ENCODE assay signal across 26 cellular contexts in genomic region chr22:43180670-43181069, GRCh38. TPM values are rescaled to one million over a fixed set of nuclear protein-coding genes. Genes with fewer than 3 reads are reported as not detected.
"Had no signal": no experiment of that assay in that cellular context is flagged by ENCODE, and none has a peak within 500 bp of the region (broad histone marks: within the 10 kb centered on the region; RNA-seq: fewer than 3 reads in every experiment).

No MANE protein-coding gene starts in this region.

- H3K27ac Mint-ChIP-seq: immature natural killer cell; memory B cell; natural killer cell; progenitor cell of endocrine pancreas; stimulated activated effector memory CD8-positive, alpha-beta T cell treated with anti-CD3 and anti-CD28 coated beads, Interleukin-12 subunit alpha, Interleukin-12 subunit beta, amount 100 ng/mL, for 72 hours had no signal

- H3K4me3 ChIP-seq: colonic mucosa, esophagus muscularis mucosa, gastroesophageal sphincter, heart left ventricle, lung, sigmoid colon, stomach, thyroid gland, vagina had no signal

- H3K36me3 Mint-ChIP-seq: memory B cell, natural killer cell had no signal

- H3K9me3 Mint-ChIP-seq: immature natural killer cell; memory B cell; natural killer cell; stimulated activated effector memory CD8-positive, alpha-beta T cell treated with anti-CD3 and anti-CD28 coated beads, Interleukin-12 subunit alpha, Interleukin-12 subunit beta, amount 100 ng/mL, for 72 hours had no signal

- DNase-seq: colonic mucosa; dermis blood vessel endothelial cell; effector memory CD4-positive, alpha-beta T cell; foreskin keratinocyte; hippocampal formation; immature natural killer cell; islet precursor cell; natural killer cell; sigmoid colon; stimulated activated CD4-positive, alpha-beta T cell treated with anti-CD3 and anti-CD28 coated beads, Interleukin-2, amount 100 ng/mL, for 24 hours; stimulated activated CD4-positive, alpha-beta T cell treated with anti-CD3 and anti-CD28 coated beads, Interleukin-4, amount 100 ng/mL, for 24 hours; stimulated activated naive CD4-positive, alpha-beta T cell treated with Interleukin-2 at 50 U/mL for 16 hours; stomach; thyroid gland; trophoblast cell had no signal

- H3K36me3 ChIP-seq: colonic mucosa had no signal

- H3K27ac ChIP-seq: colonic mucosa, esophagus muscularis mucosa, foreskin keratinocyte, gastroesophageal sphincter, heart left ventricle, neutrophil, parathyroid adenoma, sigmoid colon, stomach, thyroid gland, vagina had no signal

- H3K9me3 ChIP-seq: colonic mucosa, esophagus muscularis mucosa, gastroesophageal sphincter, heart left ventricle, neutrophil, sigmoid colon, stomach, thyroid gland, vagina had no signal

- H3K4me1 ChIP-seq: parathyroid adenoma had no signal

- H3K27me3 ChIP-seq: colonic mucosa, esophagus muscularis mucosa, foreskin keratinocyte, gastroesophageal sphincter, heart left ventricle, neutrophil, sigmoid colon, stomach, thyroid gland, vagina had no signal

- ATAC-seq: foreskin keratinocyte; gastroesophageal sphincter; heart left ventricle; natural killer cell; stimulated activated effector memory CD8-positive, alpha-beta T cell treated with anti-CD3 and anti-CD28 coated beads, Interleukin-12 subunit alpha, Interleukin-12 subunit beta, amount 100 ng/mL, for 72 hours had no signal

RNA-seq across cellular contexts. Expression of gene TSPO, which starts 29.3 kb away (rescaled TPM):
- polyA plus RNA-seq: neural cell had no signal
